1 cellular context compared by ENCODE assay signal in the genomic region with DNA sequence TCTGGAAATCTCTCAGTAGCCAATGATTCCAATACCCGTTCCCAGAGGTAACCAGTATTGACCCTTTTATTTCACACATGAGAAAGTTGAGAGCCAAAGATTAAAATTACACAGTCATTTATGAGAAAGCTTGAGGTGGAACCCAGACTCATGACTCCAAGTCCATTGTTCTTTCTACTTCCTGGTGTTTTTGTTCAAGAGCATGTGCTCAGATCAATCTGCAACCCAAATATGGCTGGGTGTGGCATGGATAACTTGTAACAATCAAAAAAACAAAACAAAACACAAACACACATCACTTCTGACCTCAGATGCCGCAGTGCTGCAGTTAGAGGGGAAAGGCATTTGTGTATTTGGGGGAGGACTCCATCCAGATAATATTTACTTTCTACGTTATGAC.
TF ChIP-seq lines count a peak whose summit lies in the region.

No MANE protein-coding gene starts in this region.

TF ChIP-seq in HepG2, 621 proteins besides CTCF, POLR2A, EP300 and RAD21:
- TF ChIP-seq SPEN (CRISPR knock-in tag; IDR thresholded peaks at IDR 0.05; ENCODE audit: low read depth): no peak
- TF ChIP-seq KLF15 (CRISPR knock-in tag; IDR thresholded peaks at IDR 0.05; ENCODE audit: borderline replicate concordance): no peak
- no peak for TF ChIP-seq ELF3 (CRISPR knock-in tag; IDR thresholded peaks at IDR 0.05)
- no peak for TF ChIP-seq RFX1 (IDR thresholded peaks at IDR 0.05)
- no peak for TF ChIP-seq SRSF4 (IDR thresholded peaks at IDR 0.05; ENCODE audit: low read depth, low read length, poor library complexity, severe bottlenecking)
- no peak for TF ChIP-seq FOXO4 (CRISPR knock-in tag; conservative IDR thresholded peaks at IDR 0.05)
- TF ChIP-seq ZBTB44 (CRISPR knock-in tag; IDR thresholded peaks at IDR 0.05): no peak
- no peak for TF ChIP-seq ZBTB49 (CRISPR knock-in tag; IDR thresholded peaks at IDR 0.05; ENCODE audit: borderline replicate concordance)
- TF ChIP-seq ZNF513 (CRISPR knock-in tag; conservative IDR thresholded peaks at IDR 0.05): no peak
- TF ChIP-seq CREM (IDR thresholded peaks at IDR 0.05): no peak
- TF ChIP-seq CREM (CRISPR knock-in tag; IDR thresholded peaks at IDR 0.05): no peak
- TF ChIP-seq ZFP36L2 (CRISPR knock-in tag; IDR thresholded peaks at IDR 0.05): no peak
- no peak for TF ChIP-seq FOXK1 (CRISPR knock-in tag; IDR thresholded peaks at IDR 0.05; ENCODE audit: borderline replicate concordance, low read depth)
- TF ChIP-seq KLF6 (CRISPR knock-in tag; IDR thresholded peaks at IDR 0.05): no peak
- TF ChIP-seq SMAD1 (CRISPR knock-in tag; IDR thresholded peaks at IDR 0.05; ENCODE audit: borderline replicate concordance, low read depth): no peak
- no peak for TF ChIP-seq ZNF720 (CRISPR knock-in tag; IDR thresholded peaks at IDR 0.05)
- TF ChIP-seq, protein P1, sequence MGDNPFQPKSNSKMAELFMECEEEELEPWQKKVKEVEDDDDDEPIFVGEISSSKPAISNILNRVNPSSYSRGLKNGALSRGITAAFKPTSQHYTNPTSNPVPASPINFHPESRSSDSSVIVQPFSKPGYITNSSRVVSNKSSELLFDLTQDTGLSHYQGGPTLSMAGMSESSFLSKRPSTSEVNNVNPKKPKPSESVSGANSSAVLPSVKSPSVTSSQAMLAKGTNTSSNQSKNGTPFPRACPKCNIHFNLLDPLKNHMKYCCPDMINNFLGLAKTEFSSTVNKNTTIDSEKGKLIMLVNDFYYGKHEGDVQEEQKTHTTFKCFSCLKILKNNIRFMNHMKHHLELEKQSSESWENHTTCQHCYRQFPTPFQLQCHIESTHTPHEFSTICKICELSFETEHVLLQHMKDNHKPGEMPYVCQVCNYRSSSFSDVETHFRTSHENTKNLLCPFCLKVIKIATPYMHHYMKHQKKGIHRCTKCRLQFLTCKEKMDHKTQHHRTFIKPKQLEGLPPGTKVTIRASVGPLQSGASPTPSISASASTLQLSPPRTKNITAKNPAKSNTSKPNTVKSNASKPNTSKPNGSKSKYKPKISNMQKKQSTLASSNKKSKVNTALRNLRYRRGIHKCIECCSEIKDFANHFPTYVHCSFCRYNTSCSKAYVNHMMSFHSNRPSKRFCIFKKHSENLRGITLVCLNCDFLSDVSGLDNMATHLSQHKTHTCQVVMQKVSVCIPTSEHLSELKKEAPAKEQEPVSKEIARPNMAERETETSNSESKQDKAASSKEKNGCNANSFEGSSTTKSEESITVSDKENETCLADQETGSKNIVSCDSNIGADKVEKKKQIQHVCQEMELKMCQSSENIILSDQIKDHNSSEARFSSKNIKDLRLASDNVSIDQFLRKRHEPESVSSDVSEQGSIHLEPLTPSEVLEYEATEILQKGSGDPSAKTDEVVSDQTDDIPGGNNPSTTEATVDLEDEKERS (CRISPR knock-in tag; IDR thresholded peaks at IDR 0.05): no peak
- no peak for TF ChIP-seq ZNF605 (CRISPR knock-in tag; IDR thresholded peaks at IDR 0.05)
- no peak for TF ChIP-seq ZNF891 (CRISPR knock-in tag; IDR thresholded peaks at IDR 0.05)
- TF ChIP-seq NFE2 (CRISPR knock-in tag; IDR thresholded peaks at IDR 0.05): no peak
- TF ChIP-seq RCOR2 (CRISPR knock-in tag; IDR thresholded peaks at IDR 0.05): no peak
